In genomic region chr14:50230601-50231474, GRCh38 we compare ENCODE assay signal across 8 cellular contexts. TPM values are rescaled to one million over a fixed set of nuclear protein-coding genes. Genes with fewer than 3 reads are reported as not detected.
A peak's percentile ranks its signal among the peaks of the same experiment; 100 is the strongest.
DNase-seq lines count a peak whose midpoint lies in the region; ATAC-seq and TF ChIP-seq lines count a peak whose summit lies in the region.

No MANE protein-coding gene starts in this region.

- peak overlapping the region; percentile 88 for H3K4me3 ChIP-seq in IMR-90 (ENCODE audit: insufficient read depth, low read depth, low read length)
- H3K4me3 ChIP-seq in astrocyte of the cerebellum (ENCODE audit: low read depth, low read length), result peak overlapping the region; percentile 82

- DNase-seq in ELR (ENCODE audit: low read depth), result peak; percentile 64
- peak; percentile 59 for DNase-seq in IMR-90
- DNase-seq in SW 1271 (lab: John Stamatoyannopoulos, UW), result peak; percentile 31 to 69
- peak; percentile 22 for DNase-seq in astrocyte of the cerebellum (ENCODE audit: low read depth)
- DNase-seq in hepatic stellate cell (ENCODE audit: low spot score), result peak; percentile 29
- DNase-seq in renal cortical epithelial cell (ENCODE audit: low read depth), result peak; percentile 69
- DNase-seq in NCI-H1436 treated with DMSO at 0.1 percent for 48 hours (lab: John Stamatoyannopoulos, UW), result no peak

- peaks cover 36% of the 10 kb centered on the region for H4K20me1 ChIP-seq in IMR-90 (ENCODE audit: insufficient read depth, low read length)

- no peaks in the 10 kb centered on the region for H3K36me3 ChIP-seq in IMR-90 (ENCODE audit: control insufficient read depth, insufficient read depth, low read length)

- peak overlapping the region; percentile 70 for H3K56ac ChIP-seq in IMR-90 (ENCODE audit: extremely low read depth, insufficient read depth, low read length)

- 0% methylated on average over 38 of the region's 66 CpGs; no CpG with 5 or more reads in 1 of the 2 experiments for WGBS in IMR-90 (ENCODE audit: extremely low coverage in 2 of 2, insufficient read length in 1 of 2), 2 experiments

- H3K23ac ChIP-seq in IMR-90 (ENCODE audit: low read depth, low read length), result peak overlapping the region; percentile 87

- peaks cover 3% of the 10 kb centered on the region; the same call in 1 of the 2 replicates for H3K4me1 ChIP-seq in IMR-90 (ENCODE audit: control insufficient read depth, insufficient read depth, low read length)

- peaks cover 0 to 51% of the 10 kb centered on the region in 2 experiments; a peak in 2 of 4 replicates for H3K79me1 ChIP-seq in IMR-90 (ENCODE audit: low read depth in 1 of 2, low read length in 2 of 2)

- peak overlapping the region; percentile 92 for H3K27ac ChIP-seq in IMR-90 (ENCODE audit: insufficient read depth, low read length)

- H4K91ac ChIP-seq in IMR-90 (ENCODE audit: insufficient read depth, low read depth, low read length), result peak overlapping the region; percentile 23; the same call in 1 of the 2 replicates

- H2AK9ac ChIP-seq in IMR-90 (replicated peaks; ENCODE audit: low read depth, low read length, poor library complexity), result peak overlapping the region; percentile 22

- peak overlapping the region; percentile 99 for H3K4me2 ChIP-seq in IMR-90 (ENCODE audit: low read depth, low read length)

- no peak overlapping the region for H2AK5ac ChIP-seq in IMR-90 (ENCODE audit: low read depth, low read length)

- no peak for TF ChIP-seq CTCF in IMR-90 (conservative IDR thresholded peaks at IDR 0.05; ENCODE audit: low read depth, low read length)
- no peak for TF ChIP-seq CTCF in astrocyte of the cerebellum (IDR thresholded peaks at IDR 0.05; ENCODE audit: low read depth, low read length, missing control alignments)

- peak; percentile 31 for ATAC-seq in GM21619 (IDR thresholded peaks at IDR 0.05; ENCODE audit: unreplicated experiment)
- ATAC-seq in IMR-90 (ENCODE audit: low read depth), result peak; percentile 51

- in situ Hi-C loops in IMR-90 (cut with MboI; ENCODE audit: low sequenced_read_pairs) (no loop called here), astrocyte of the cerebellum (cut with HindIII; ENCODE audit: low sequenced_read_pairs) (no loop called here)

- H3K4ac ChIP-seq in IMR-90 (ENCODE audit: low read depth, low read length), result peak overlapping the region; percentile 72

- dilution Hi-C loops in IMR-90 (cut with HindIII; ENCODE audit: low sequenced_read_pairs, unreplicated experiment), result no loop called here

- TF ChIP-seq RAD21 in IMR-90 (IDR thresholded peaks at IDR 0.05; ENCODE audit: low read length), result no peak

- no peak overlapping the region for H2BK20ac ChIP-seq in IMR-90 (ENCODE audit: low read depth, low read length)

- H2BK15ac ChIP-seq in IMR-90 (ENCODE audit: low read depth, low read length), result no peak overlapping the region

- BruUV-seq in IMR-90 (replicated peaks; lab: Mats Ljungman, UMichigan), result no TSS peak

- peak overlapping the region; percentile 79 for H2BK5ac ChIP-seq in IMR-90 (ENCODE audit: low read depth, low read length, poor library complexity, severe bottlenecking)

- peak overlapping the region; percentile 99 for H2AFZ ChIP-seq in IMR-90 (replicated peaks; ENCODE audit: low read length, poor library complexity)

- CTCF ChIA-PET in IMR-90 (lab: Yijun Ruan, JAX), result no interaction called here

- H4K5ac ChIP-seq in IMR-90 (ENCODE audit: low read depth, low read length), result no peak overlapping the region

- H3K27me3 ChIP-seq in IMR-90 (ENCODE audit: control insufficient read depth, insufficient read depth, low read length), result no peaks in the 10 kb centered on the region

- POLR2A ChIA-PET in IMR-90 (lab: Charles Lee; ENCODE audit: unreplicated experiment), result interaction anchor here (0.5 to 0.7 kb wide), 2 partner anchors 81 to 167 kb away, joined by 3 to 5 read pairs; partner anchors contain the start of genes DMAC2L and L2HGDH

- H2BK120ac ChIP-seq in IMR-90 (ENCODE audit: low read depth, low read length), result no peak overlapping the region

- H3K9me3 ChIP-seq in IMR-90 (ENCODE audit: control insufficient read depth, insufficient read depth, low read length), result no peaks in the 10 kb centered on the region

- H3K14ac ChIP-seq in IMR-90 (replicated peaks; ENCODE audit: low read depth, low read length), result peak overlapping the region; percentile 1

- H4K8ac ChIP-seq in IMR-90 (ENCODE audit: low read depth in 2 of 2, low read length in 2 of 2), result peak overlapping the region in 1 of 2 experiments; percentile 77; a peak in 1 of 4 replicates

- H3K18ac ChIP-seq in IMR-90 (ENCODE audit: low read depth, low read length), result peak overlapping the region; percentile 69

- TF ChIP-seq POLR2A in IMR-90 (IDR thresholded peaks at IDR 0.05; ENCODE audit: low read depth, low read length), result no peak

- H3K9ac ChIP-seq in IMR-90 (ENCODE audit: low read depth, low read length), result peak overlapping the region; percentile 90

- H3K9me1 ChIP-seq in IMR-90 (ENCODE audit: insufficient read depth, low read length), result no peaks in the 10 kb centered on the region

- intact Hi-C loops in IMR-90 (cut with micrococcal nuclease), result loop anchor here (10.0 kb wide), 1 partner anchor 304 kb away; the partner anchor contains the start of gene MAP4K5

TF ChIP-seq in IMR-90, 13 proteins besides CTCF, POLR2A, EP300 and RAD21:
- TF ChIP-seq FOS (IDR thresholded peaks at IDR 0.05; ENCODE audit: low read depth, low read length), result peak; percentile 16; the same call in 1 of the 2 replicates
- TF ChIP-seq CEBPB (IDR thresholded peaks at IDR 0.05; ENCODE audit: low read depth, low read length), result peak; percentile 73
- no peak for TF ChIP-seq NFE2L2 (IDR thresholded peaks at IDR 0.05; ENCODE audit: low read depth, low read length)
- TF ChIP-seq RFX5 (IDR thresholded peaks at IDR 0.05; ENCODE audit: low read depth, low read length), result no peak
- TF ChIP-seq CHD1 (IDR thresholded peaks at IDR 0.05; ENCODE audit: low read depth, low read length), result no peak
- no peak for TF ChIP-seq MAFK (IDR thresholded peaks at IDR 0.05; ENCODE audit: low read depth, low read length)
- TF ChIP-seq MXI1 (IDR thresholded peaks at IDR 0.05; ENCODE audit: borderline replicate concordance, low read depth, low read length), result peak; percentile 39
- TF ChIP-seq RCOR1 (IDR thresholded peaks at IDR 0.05; ENCODE audit: insufficient replicate concordance, low read length), result no peak
- no peak for TF ChIP-seq MAZ (IDR thresholded peaks at IDR 0.05; ENCODE audit: borderline replicate concordance, low read depth, low read length)
- no peak for TF ChIP-seq USF2 (IDR thresholded peaks at IDR 0.05; ENCODE audit: low read depth, low read length)
- TF ChIP-seq BHLHE40 (IDR thresholded peaks at IDR 0.05; ENCODE audit: low read depth, low read length), result no peak
- TF ChIP-seq ELK1 (IDR thresholded peaks at IDR 0.05; ENCODE audit: borderline replicate concordance, low read depth, low read length), result no peak
- TF ChIP-seq SMC3 (IDR thresholded peaks at IDR 0.05; ENCODE audit: low read depth, low read length), result no peak

RNA-seq across cellular contexts. Expression of gene SOS2, which starts 0.5 kb away (rescaled TPM):
- 10.9 and 13.1 TPM in 2 replicates for total RNA-seq in IMR-90 (2012; rRNA removed)
- 5.6 and 6.3 TPM in 2 replicates for polyA plus RNA-seq in IMR-90 (2012; rRNA removed)
- 0.69 and 1.1 TPM in 2 replicates for polyA plus RNA-seq in IMR-90 (2012; cell fraction: cytosol; rRNA removed)
- 2.1 and 8.6 TPM in 2 replicates for polyA plus RNA-seq in IMR-90 (2012; cell fraction: nucleus; rRNA removed; ENCODE audit: low replicate concordance)
- 25.0 and 49.7 TPM in 2 replicates for total RNA-seq in renal cortical epithelial cell
